ENCODE assay signal across 8 cellular contexts in genomic region chr5:93585054-93585751, GRCh38. TPM values are rescaled to one million over a fixed set of nuclear protein-coding genes. Genes with fewer than 3 reads are reported as not detected.
DNase-seq lines count a peak whose midpoint lies in the region; ATAC-seq, FAIRE-seq and TF ChIP-seq lines count a peak whose summit lies in the region.

No MANE protein-coding gene starts in this region.

- SMC1A ChIA-PET in GM12878 (lab: Charles Lee; ENCODE audit: uncharacterized antibody, unreplicated experiment): interaction anchor here (2.1 kb wide), 1 partner anchor 216 kb away, joined by 12 read pairs; no protein-coding TSS in a partner anchor

- peaks cover 34% of the 10 kb centered on the region for H3K4me1 ChIP-seq in CD8-positive, alpha-beta T cell (ENCODE audit: insufficient read depth, low read length)
- H3K4me1 ChIP-seq in GM12878 (ENCODE audit: control insufficient read depth, insufficient read depth, low read length) (peaks cover 13% of the 10 kb centered on the region; the same call in 1 of the 2 replicates), tibial nerve (peaks cover 0 to 9% (median 4%) of the 10 kb centered on the region in 4 donors)

- BruUV-seq in GM12878 (replicated peaks; lab: Mats Ljungman, UMichigan): no TSS peak

- RAD21 ChIA-PET in GM12878 (lab: Charles Lee; ENCODE audit: unreplicated experiment): interaction anchor here (1.6 kb wide), 1 partner anchor 216 kb away, joined by 5 read pairs; no protein-coding TSS in a partner anchor

- intact Hi-C loops in CD8-positive, alpha-beta T cell (cut with DNase I, micrococcal nuclease): loop anchor here in 1 of 2 experiments (2.0 kb wide), 1 partner anchor 18 kb away; no protein-coding TSS in a partner anchor
- intact Hi-C loops in GM12878 (cut with micrococcal nuclease; ENCODE audit: unreplicated experiment): no loop called here

- H2AFZ ChIP-seq in GM12878 (ENCODE audit: control insufficient read depth, low read depth, low read length): no peak overlapping the region

- H3K27me3 Mint-ChIP-seq in CD8-positive, alpha-beta T cell (ENCODE audit: low read depth): peaks cover 54% of the 10 kb centered on the region

- FAIRE-seq in GM12878 (lab: Jason Lieb, UNC): no peak

- no peaks in the 10 kb centered on the region for H3K79me2 ChIP-seq in GM12878 (ENCODE audit: control insufficient read depth, insufficient read depth, low read length)

- H3K4me3 ChIP-seq in CD8-positive, alpha-beta T cell (ENCODE audit: low read depth, low read length): no peak overlapping the region
- no peak overlapping the region; the same call in 1 of the 2 replicates for H3K4me3 ChIP-seq in GM12878
- H3K4me3 ChIP-seq in tibial nerve: peak overlapping the region; percentile 46 to 83 (median 59)

- no peak overlapping the region for H3K27ac Mint-ChIP-seq in CD8-positive, alpha-beta T cell

- H3K9me3 ChIP-seq in CD8-positive, alpha-beta T cell (ENCODE audit: low read length): no peaks in the 10 kb centered on the region
- no peaks in the 10 kb centered on the region; the same call in 2 of the 3 replicates for H3K9me3 ChIP-seq in GM12878 (replicated peaks; ENCODE audit: control insufficient read depth, insufficient read depth, low read length)
- H3K9me3 ChIP-seq in tibial nerve: no peaks in the 10 kb centered on the region

- no peak for ATAC-seq in CD8-positive, alpha-beta T cell
- ATAC-seq in GM12878: no peak
- ATAC-seq in omental fat pad (ENCODE audit: low FRiP score): no peak

- no peaks in the 10 kb centered on the region for H4K20me1 ChIP-seq in GM12878 (ENCODE audit: control insufficient read depth, insufficient read depth)

- peaks cover 71% of the 10 kb centered on the region for H3K27me3 ChIP-seq in CD8-positive, alpha-beta T cell (ENCODE audit: insufficient read depth, low read length)
- H3K27me3 ChIP-seq in GM12878 (replicated peaks in 1 of 2; ENCODE audit: control insufficient read depth in 2 of 2, insufficient read depth in 2 of 2, low read length in 1 of 2) (peaks cover 9 to 34% of the 10 kb centered on the region in 2 experiments), tibial nerve (peaks cover 0 to 14% of the 10 kb centered on the region in 2 donors)

- H3K9me3 Mint-ChIP-seq in CD8-positive, alpha-beta T cell: no peaks in the 10 kb centered on the region

- H3K9ac ChIP-seq in GM12878 (ENCODE audit: control insufficient read depth, insufficient read depth, low read length): no peak overlapping the region

- H3K36me3 ChIP-seq in CD8-positive, alpha-beta T cell (ENCODE audit: insufficient read depth, low read length): no peaks in the 10 kb centered on the region
- H3K36me3 ChIP-seq in GM12878 (ENCODE audit: control insufficient read depth in 2 of 2, insufficient read depth in 2 of 2, low read length in 1 of 2) (no peaks in the 10 kb centered on the region), tibial nerve (peaks cover 0 to 8% (median 0%) of the 10 kb centered on the region in 3 donors)

- H3K4me2 ChIP-seq in GM12878 (ENCODE audit: control insufficient read depth, insufficient read depth): peak overlapping the region; percentile 36; the same call in 1 of the 2 replicates

- peak overlapping the region; percentile 68 for H3K4me3 Mint-ChIP-seq in CD8-positive, alpha-beta T cell

- no peak overlapping the region for H3K27ac ChIP-seq in CD8-positive, alpha-beta T cell (ENCODE audit: low read depth, low read length)
- H3K27ac ChIP-seq in GM12878 (ENCODE audit: control insufficient read depth, insufficient read depth): no peak overlapping the region
- peak overlapping the region; percentile 84 to 95 (median 89) for H3K27ac ChIP-seq in tibial nerve

- peaks cover 22% of the 10 kb centered on the region for H3K4me1 Mint-ChIP-seq in CD8-positive, alpha-beta T cell (ENCODE audit: low read depth)

- TF ChIP-seq CTCF in CD8-positive, alpha-beta T cell (IDR thresholded peaks at IDR 0.05): no peak
- no peak for TF ChIP-seq CTCF in GM12878 (IDR thresholded peaks at IDR 0.05 in 2 of 3, conservative IDR thresholded peaks at IDR 0.05 in 1 of 3; ENCODE audit: control insufficient read depth in 2 of 3, extremely low read depth in 1 of 3, insufficient read depth in 1 of 3, low read depth in 3 of 3, low read length in 3 of 3)
- TF ChIP-seq CTCF in tibial nerve (IDR thresholded peaks at IDR 0.05): no peak
- no peak for TF ChIP-seq CTCF in omental fat pad (IDR thresholded peaks at IDR 0.05)

- peak in 1 of 7 experiments; percentile 48 for DNase-seq in CD8-positive, alpha-beta T cell
- DNase-seq in HuH-7.5 (ENCODE audit: low spot score) (peak; percentile 83), GM12878 (ENCODE audit: low read depth, low spot score) (no peak), kidney tubule cell (ENCODE audit: low spot score) (peak; percentile 58), tibial nerve (ENCODE audit: low spot score in 2 of 2) (no peak), NCI-H1092 treated with DMSO at 0.1 percent for 48 hours (lab: John Stamatoyannopoulos, UW) (no peak), globus pallidus (ENCODE audit: low spot score) (no peak), omental fat pad (ENCODE audit: low spot score) (no peak)

- no peaks in the 10 kb centered on the region for H3K36me3 Mint-ChIP-seq in CD8-positive, alpha-beta T cell

- no peak for TF ChIP-seq RAD21 in GM12878 (IDR thresholded peaks at IDR 0.05; ENCODE audit: insufficient read depth, low read depth, low read length)

- POLR2A ChIA-PET in CD8-positive, alpha-beta T cell (lab: Charles Lee): no interaction called here
- POLR2A ChIA-PET in GM12878 (lab: Charles Lee): interaction anchor here (0.6 kb wide), 1 partner anchor 676 kb away, joined by 3 read pairs; no protein-coding TSS in a partner anchor

- in situ Hi-C loops in GM12878 (cut with MboI): loop anchor here (25.0 kb wide), 1 partner anchor 1102 kb away; no protein-coding TSS in a partner anchor

- WGBS in GM12878 (ENCODE audit: insufficient coverage, insufficient replicate concordance, low lambda C conversion rate, missing lambda C conversion rate): 9% methylated on average over 33 of the region's 68 CpGs
- 0 to 1% methylated on average over 27 to 36 of the region's 68 CpGs for WGBS in tibial nerve, 2 donors

- TF ChIP-seq POLR2A in GM12878 (IDR thresholded peaks at IDR 0.05; ENCODE audit: low read depth, low read length): no peak
- no peak for TF ChIP-seq POLR2A in tibial nerve (IDR thresholded peaks at IDR 0.05)

- CTCF ChIA-PET in CD8-positive, alpha-beta T cell (lab: Charles Lee): interaction anchor here (0.6 kb wide), 1 partner anchor 1618 kb away, joined by 3 read pairs; no protein-coding TSS in a partner anchor
- CTCF ChIA-PET in GM12878 (lab: Yijun Ruan, JAX): interaction anchor here (1.2 kb wide), 1 partner anchor 331 kb away, joined by 3 read pairs; no protein-coding TSS in a partner anchor

- no peak for TF ChIP-seq EP300 in GM12878 (IDR thresholded peaks at IDR 0.05; ENCODE audit: borderline replicate concordance in 1 of 2, control insufficient read depth in 1 of 2, low read depth in 2 of 2, low read length in 2 of 2)
- TF ChIP-seq EP300 in tibial nerve (IDR thresholded peaks at IDR 0.05): peak in 1 of 2 donors; percentile 8

TF ChIP-seq in GM12878, 131 proteins besides CTCF, POLR2A, EP300 and RAD21:
- TF ChIP-seq ETV6 (conservative IDR thresholded peaks at IDR 0.05 in 1 of 2, IDR thresholded peaks at IDR 0.05 in 1 of 2; ENCODE audit: borderline replicate concordance in 1 of 2, low read depth in 1 of 2) (no peak), EZH2 (IDR thresholded peaks at IDR 0.05; ENCODE audit: borderline replicate concordance, control insufficient read depth, low read depth, low read length) (0 out of 2 replicates have a peak, but pooled peaks have one; percentile 92)

RNA-seq across cellular contexts. Expression of gene NR2F1, which starts 2.2 kb away (rescaled TPM):
- not detected for total RNA-seq in CD8-positive, alpha-beta T cell
- total RNA-seq in GM12878 (2013; cell fraction: nucleolus; rRNA removed): not detected in 2 replicates
- total RNA-seq in GM12878 (2014; rRNA removed) (0.22 and 0.79 TPM in 2 replicates), GM12878 (2014; rRNA removed; fragmentation: Illumina TruSeq; extraction: Trizol) (not detected in 2 replicates), GM12878 (2021) (0.32 and 0.36 TPM in 2 replicates), tibial nerve (10 to 100 TPM; 64.9 to 81.3 (median 67.6) TPM), omental fat pad (100 to 1,000 TPM in 1 of 4 donors, 10 to 100 TPM in 3; 15.6 to 117 (median 68.3) TPM)
- polyA plus RNA-seq in GM12878 (2011; ENCODE audit: low read depth): not detected
- polyA plus RNA-seq in GM12878 (2011; rRNA removed) (0.06 TPM in 1 of 2 replicates, not detected in the other), GM12878 (2014; fragmentation: Illumina TruSeq; extraction: Trizol) (not detected in 2 replicates), GM12878 (2014; fragmentation: Nextera tagmentation; extraction: Ambion mirVana) (under 1 TPM in 1 of 2 experiments, not detected in 1; 0.04 TPM), GM12878 (2014; rRNA removed) (not detected in 2 replicates), GM12878 (2016; fragmentation: Nextera tagmentation; extraction: Ambion mirVana) (not detected)
- polyA plus RNA-seq in GM12878 (2011; cell fraction: cytosol; rRNA removed): 0.09 and 0.10 TPM in 2 replicates
- polyA plus RNA-seq in GM12878 (2011; cell fraction: nucleus; rRNA removed): 0.25 and 0.28 TPM in 2 replicates
- polyA plus RNA-seq in GM12878 (2012): not detected in 2 replicates
- polyA minus RNA-seq in GM12878 (2011; rRNA and poly(A)+ RNA removed): 0.10 TPM in 1 of 2 replicates, not detected in the other
- 0.94 and 1.1 TPM in 2 replicates for polyA minus RNA-seq in GM12878 (2011; cell fraction: cytosol; rRNA and poly(A)+ RNA removed)
- 0.38 TPM in 1 of 2 replicates, not detected in the other for polyA minus RNA-seq in GM12878 (2011; cell fraction: nucleus; rRNA and poly(A)+ RNA removed)

RNA-seq across cellular contexts. Expression of gene NR2F1-AS1, which starts 4.2 kb away (rescaled TPM):
- not detected for total RNA-seq in CD8-positive, alpha-beta T cell
- 9.3 and 9.9 TPM in 2 replicates for total RNA-seq in GM12878 (2013; cell fraction: nucleolus; rRNA removed)
- total RNA-seq in GM12878 (2014; rRNA removed): 0.38 and 0.85 TPM in 2 replicates
- 0.18 and 0.27 TPM in 2 replicates for total RNA-seq in GM12878 (2014; rRNA removed; fragmentation: Illumina TruSeq; extraction: Trizol)
- total RNA-seq in GM12878 (2021): 0.19 and 0.62 TPM in 2 replicates
- polyA plus RNA-seq in GM12878 (2011; ENCODE audit: low read depth): not detected
- polyA plus RNA-seq in GM12878 (2011; rRNA removed): 0.23 and 0.30 TPM in 2 replicates
- 0.10 TPM in 1 of 2 replicates, not detected in the other for polyA plus RNA-seq in GM12878 (2011; cell fraction: cytosol; rRNA removed)
- 0.19 TPM in 1 of 2 replicates, not detected in the other for polyA plus RNA-seq in GM12878 (2011; cell fraction: nucleus; rRNA removed)
- polyA plus RNA-seq in GM12878 (2012): 0.27 TPM in 1 of 2 replicates, not detected in the other
- 0.18 TPM in 1 of 2 replicates, not detected in the other for polyA plus RNA-seq in GM12878 (2014; fragmentation: Illumina TruSeq; extraction: Trizol)
- polyA plus RNA-seq in GM12878 (2014; fragmentation: Nextera tagmentation; extraction: Ambion mirVana): under 1 TPM; 0.26 to 0.31 TPM
- polyA plus RNA-seq in GM12878 (2014; rRNA removed): 0.11 and 0.27 TPM in 2 replicates
- polyA plus RNA-seq in GM12878 (2016; fragmentation: Nextera tagmentation; extraction: Ambion mirVana): under 1 TPM; 0.11 to 0.50 TPM
- 0.07 and 0.21 TPM in 2 replicates for polyA minus RNA-seq in GM12878 (2011; rRNA and poly(A)+ RNA removed)
- polyA minus RNA-seq in GM12878 (2011; cell fraction: cytosol; rRNA and poly(A)+ RNA removed): not detected in 2 replicates
- 0.38 TPM in 1 of 2 replicates, not detected in the other for polyA minus RNA-seq in GM12878 (2011; cell fraction: nucleus; rRNA and poly(A)+ RNA removed)
- 10 to 100 TPM; 13.5 to 38.4 (median 35.4) TPM for total RNA-seq in tibial nerve
- 10 to 100 TPM; 17.3 to 31.0 (median 22.9) TPM for total RNA-seq in omental fat pad

Comparison
In these comparisons a context has a peak if more than half of its experiments do, and no peak if none do; other contexts are left out.
1. DNase-seq: peak in HuH-7.5 (single experiment) and kidney tubule cell (single experiment); none in GM12878 (single experiment), tibial nerve (0 of 2), NCI-H1092 treated with DMSO at 0.1 percent for 48 hours (single experiment), globus pallidus (single experiment) and omental fat pad (single experiment).
2. H3K27ac ChIP-seq: peak in tibial nerve (4 of 4); none in CD8-positive, alpha-beta T cell (single experiment) and GM12878 (single experiment).
3. H3K4me3 ChIP-seq: peak in tibial nerve (4 of 4); none in CD8-positive, alpha-beta T cell (single experiment) and GM12878 (single experiment).
4. RNA of gene NR2F1, which starts 2.2 kb away (total RNA-seq): 15.6 to 117 TPM in omental fat pad and 64.9 to 81.3 TPM in tibial nerve; 0.22 to 0.79 TPM in GM12878 and not detected in CD8-positive, alpha-beta T cell; every median in the first group is over 4 times any median in the second.